ENCODE assay signal across 2 cellular contexts in genomic region chr14:70672328-70672675, GRCh38.
TF ChIP-seq lines count a peak whose summit lies in the region.

No MANE protein-coding gene starts in this region.

TF ChIP-seq in HepG2, 621 proteins besides CTCF, POLR2A, EP300 and RAD21:
- TF ChIP-seq CEBPB (IDR thresholded peaks at IDR 0.05; ENCODE audit: borderline replicate concordance, low read depth, low read length) (peak; percentile 66), SSRP1 (CRISPR knock-in tag; IDR thresholded peaks at IDR 0.05) (no peak)

TF ChIP-seq in IMR-90, 13 proteins besides CTCF, POLR2A, EP300 and RAD21:
- no peak for TF ChIP-seq RCOR1 (IDR thresholded peaks at IDR 0.05; ENCODE audit: insufficient replicate concordance, low read length)
- no peak for TF ChIP-seq MAZ (IDR thresholded peaks at IDR 0.05; ENCODE audit: borderline replicate concordance, low read depth, low read length)
- TF ChIP-seq ELK1 (IDR thresholded peaks at IDR 0.05; ENCODE audit: borderline replicate concordance, low read depth, low read length) = no peak
- TF ChIP-seq BHLHE40 (IDR thresholded peaks at IDR 0.05; ENCODE audit: low read depth, low read length) = no peak
- TF ChIP-seq USF2 (IDR thresholded peaks at IDR 0.05; ENCODE audit: low read depth, low read length) = no peak
- TF ChIP-seq CHD1 (IDR thresholded peaks at IDR 0.05; ENCODE audit: low read depth, low read length) = no peak
- no peak for TF ChIP-seq NFE2L2 (IDR thresholded peaks at IDR 0.05; ENCODE audit: low read depth, low read length)
- peak; percentile 53; the same call in 1 of the 2 replicates for TF ChIP-seq CEBPB (IDR thresholded peaks at IDR 0.05; ENCODE audit: low read depth, low read length)
